ENCODE assay signal across 9 cellular contexts in genomic region chr17:29594441-29595090, GRCh38. TPM values are rescaled to one million over a fixed set of nuclear protein-coding genes. Genes with fewer than 3 reads are reported as not detected.
DNase-seq lines count a peak whose midpoint lies in the region; ATAC-seq lines count a peak whose summit lies in the region.
"Had no signal": no experiment of that assay in that cellular context is flagged by ENCODE, and none has a peak within 500 bp of the region (broad histone marks: within the 10 kb centered on the region; RNA-seq: fewer than 3 reads in every experiment).

No MANE protein-coding gene starts in this region.

- no peaks in the 10 kb centered on the region for H3K9me3 ChIP-seq in iPS-18c (ENCODE audit: control insufficient read depth, insufficient read depth, low read length)

- CTCF ChIA-PET in activated naive CD4-positive, alpha-beta T cell treated with anti-CD3 and anti-CD28 coated beads, Interleukin-2, amount 10 ng/mL, durations not matched to agents 7 days and 5 days (lab: Charles Lee) = interaction anchor here (1.0 to 5.0 kb wide), 4 partner anchors 8 to 25 kb away, joined by 3 to 48 read pairs (median 26); partner anchors contain the start of gene CORO6
- CTCF ChIA-PET in activated CD8-positive, alpha-beta T cell treated with anti-CD3 and anti-CD28 coated beads, Interleukin-2, amount 10 ng/mL, durations not matched to agents 7 days and 5 days (lab: Charles Lee) = interaction anchor here (0.7 to 4.7 kb wide), 6 partner anchors 14 to 354 kb away, joined by 3 to 107 read pairs (median 4); no protein-coding TSS in a partner anchor

- POLR2A ChIA-PET in activated CD8-positive, alpha-beta T cell treated with anti-CD3 and anti-CD28 coated beads, Interleukin-2, amount 10 ng/mL, durations not matched to agents 7 days and 5 days (lab: Charles Lee) = no interaction called here

- H3K4me1 Mint-ChIP-seq in activated naive CD4-positive, alpha-beta T cell treated with anti-CD3 and anti-CD28 coated beads, Interleukin-2, amount 10 ng/mL, durations not matched to agents 7 days and 5 days = peaks cover 38% of the 10 kb centered on the region
- peaks cover 39% of the 10 kb centered on the region for H3K4me1 Mint-ChIP-seq in activated CD8-positive, alpha-beta T cell treated with anti-CD3 and anti-CD28 coated beads, Interleukin-2, amount 10 ng/mL, durations not matched to agents 7 days and 5 days (ENCODE audit: low read depth)

- H3K36me3 Mint-ChIP-seq in activated naive CD4-positive, alpha-beta T cell treated with anti-CD3 and anti-CD28 coated beads, Interleukin-2, amount 10 ng/mL, durations not matched to agents 7 days and 5 days = no peaks in the 10 kb centered on the region
- H3K36me3 Mint-ChIP-seq in activated CD8-positive, alpha-beta T cell treated with anti-CD3 and anti-CD28 coated beads, Interleukin-2, amount 10 ng/mL, durations not matched to agents 7 days and 5 days (ENCODE audit: low read depth) = no peaks in the 10 kb centered on the region

- H3K27ac ChIP-seq in temporal lobe (ENCODE audit: low read depth, low read length) = peak overlapping the region; percentile 44

- H3K9me3 Mint-ChIP-seq in activated naive CD4-positive, alpha-beta T cell treated with anti-CD3 and anti-CD28 coated beads, Interleukin-2, amount 10 ng/mL, durations not matched to agents 7 days and 5 days = no peaks in the 10 kb centered on the region
- no peaks in the 10 kb centered on the region for H3K9me3 Mint-ChIP-seq in activated CD8-positive, alpha-beta T cell treated with anti-CD3 and anti-CD28 coated beads, Interleukin-2, amount 10 ng/mL, durations not matched to agents 7 days and 5 days (ENCODE audit: insufficient read depth)

- H3K4me3 ChIP-seq in iPS-18c (ENCODE audit: insufficient read depth, low read depth, low read length) = peak overlapping the region; percentile 78; the same call in 1 of the 2 replicates

- peaks cover 23% of the 10 kb centered on the region for H3K27me3 Mint-ChIP-seq in activated naive CD4-positive, alpha-beta T cell treated with anti-CD3 and anti-CD28 coated beads, Interleukin-2, amount 10 ng/mL, durations not matched to agents 7 days and 5 days
- no peaks in the 10 kb centered on the region for H3K27me3 Mint-ChIP-seq in activated CD8-positive, alpha-beta T cell treated with anti-CD3 and anti-CD28 coated beads, Interleukin-2, amount 10 ng/mL, durations not matched to agents 7 days and 5 days (ENCODE audit: low read depth)

- ATAC-seq in activated CD8-positive, alpha-beta T cell treated with anti-CD3 and anti-CD28 coated beads, Interleukin-2, amount 10 ng/mL, durations not matched to agents 7 days and 5 days = no peak
- no peak for ATAC-seq in HG02623 (IDR thresholded peaks at IDR 0.05; ENCODE audit: unreplicated experiment)

- H3K4me3 Mint-ChIP-seq in activated naive CD4-positive, alpha-beta T cell treated with anti-CD3 and anti-CD28 coated beads, Interleukin-2, amount 10 ng/mL, durations not matched to agents 7 days and 5 days = peak overlapping the region; percentile 71
- peak overlapping the region; percentile 69 for H3K4me3 Mint-ChIP-seq in activated CD8-positive, alpha-beta T cell treated with anti-CD3 and anti-CD28 coated beads, Interleukin-2, amount 10 ng/mL, durations not matched to agents 7 days and 5 days

- no peak overlapping the region for H3K27ac Mint-ChIP-seq in activated naive CD4-positive, alpha-beta T cell treated with anti-CD3 and anti-CD28 coated beads, Interleukin-2, amount 10 ng/mL, durations not matched to agents 7 days and 5 days
- H3K27ac Mint-ChIP-seq in activated CD8-positive, alpha-beta T cell treated with anti-CD3 and anti-CD28 coated beads, Interleukin-2, amount 10 ng/mL, durations not matched to agents 7 days and 5 days = no peak overlapping the region

- DNase-seq in activated naive CD4-positive, alpha-beta T cell treated with anti-CD3 and anti-CD28 coated beads, Interleukin-2, amount 10 ng/mL, durations not matched to agents 7 days and 5 days = no peak
- no peak for DNase-seq in activated naive CD4-positive, alpha-beta T cell (lab: John Stamatoyannopoulos, UW)
- no peak for DNase-seq in activated CD8-positive, alpha-beta T cell treated with anti-CD3 and anti-CD28 coated beads, Interleukin-2, amount 10 ng/mL, durations not matched to agents 7 days and 5 days
- no peak for DNase-seq in kidney tubule cell (ENCODE audit: low spot score)
- no peak for DNase-seq in T1000 (lab: John Stamatoyannopoulos, UW)
- DNase-seq: activated CD4-positive, alpha-beta T cell treated with anti-CD3 and anti-CD28 coated beads, Interleukin-2, amount 50 U/mL, for 1 hour had no signal

RNA-seq across cellular contexts. Expression of gene ANKRD13B, which starts 1.6 kb away (rescaled TPM):
- total RNA-seq in activated CD8-positive, alpha-beta T cell treated with anti-CD3 and anti-CD28 coated beads, Interleukin-2, amount 10 ng/mL, durations not matched to agents 7 days and 5 days = 10 to 100 TPM; 11.2 to 12.5 TPM
- 23.1 TPM for total RNA-seq in temporal lobe

RNA-seq across cellular contexts. Expression of gene GIT1, which starts 5.1 kb away (rescaled TPM):
- 10 to 100 TPM; 72.7 to 75.1 TPM for total RNA-seq in activated CD8-positive, alpha-beta T cell treated with anti-CD3 and anti-CD28 coated beads, Interleukin-2, amount 10 ng/mL, durations not matched to agents 7 days and 5 days
- 42.5 TPM for total RNA-seq in temporal lobe

RNA-seq across cellular contexts. Expression of gene TP53I13, which starts 26.1 kb away (rescaled TPM):
- total RNA-seq in activated CD8-positive, alpha-beta T cell treated with anti-CD3 and anti-CD28 coated beads, Interleukin-2, amount 10 ng/mL, durations not matched to agents 7 days and 5 days = 10 to 100 TPM; 96.7 to 97.9 TPM
- 4.4 TPM for total RNA-seq in temporal lobe

RNA-seq across cellular contexts. Expression of gene ABHD15, which starts 27.7 kb away (rescaled TPM):
- 10 to 100 TPM; 21.1 to 21.7 TPM for total RNA-seq in activated CD8-positive, alpha-beta T cell treated with anti-CD3 and anti-CD28 coated beads, Interleukin-2, amount 10 ng/mL, durations not matched to agents 7 days and 5 days
- 0.74 TPM for total RNA-seq in temporal lobe

RNA-seq across cellular contexts. Expression of gene CORO6, which starts 28.1 kb away (rescaled TPM):
- 1 to 10 TPM; 6.2 to 6.3 TPM for total RNA-seq in activated CD8-positive, alpha-beta T cell treated with anti-CD3 and anti-CD28 coated beads, Interleukin-2, amount 10 ng/mL, durations not matched to agents 7 days and 5 days
- 0.98 TPM for total RNA-seq in temporal lobe

Comparison
In these comparisons a context has a peak if more than half of its experiments do, and no peak if none do; other contexts are left out.
1. RNA of gene TP53I13, which starts 26.1 kb away (total RNA-seq): 96.7 to 97.9 TPM in activated CD8-positive, alpha-beta T cell treated with anti-CD3 and anti-CD28 coated beads, Interleukin-2, amount 10 ng/mL, durations not matched to agents 7 days and 5 days; 4.4 TPM in temporal lobe (single experiment); every median in the first group is over 10 times any median in the second.